In genomic region chr20:29689411-29690225, GRCh38 we compare ENCODE assay signal across 8 cellular contexts.
DNase-seq lines count a peak whose midpoint lies in the region.

No MANE protein-coding gene starts in this region.

- DNase-seq in activated CD4-positive, alpha-beta T cell treated with anti-CD3 and anti-CD28 coated beads for 48 hours: peak; percentile 63
- DNase-seq in activated CD4-positive, alpha-beta T cell treated with anti-CD3 and anti-CD28 coated beads, Interleukin-2, amount 50 U/mL, for 4 hours: no peak
- peak; percentile 89 for DNase-seq in NCI-H748 (lab: John Stamatoyannopoulos, UW; ENCODE audit: unreplicated experiment)
- peak; percentile 31 for DNase-seq in central memory CD4-positive, alpha-beta T cell
- DNase-seq in stimulated activated CD4-positive, alpha-beta T cell treated with anti-CD3 and anti-CD28 coated beads, TNF-alpha, amount 100 ng/mL, for 4 hours (ENCODE audit: low read depth in 3 of 3): peak in 2 of 3 experiments; percentile 8
- no peak for DNase-seq in HPDE6-E6E7 (ENCODE audit: extremely low spot score)
- no peak for DNase-seq in KG1 (lab: John Stamatoyannopoulos, UW)
- no peak for DNase-seq in GM19238 (ENCODE audit: insufficient read length, low spot score)

Comparison
In these comparisons a context has a peak if more than half of its experiments do, and no peak if none do; other contexts are left out.
1. DNase-seq: peak in activated CD4-positive, alpha-beta T cell treated with anti-CD3 and anti-CD28 coated beads for 48 hours (single experiment), NCI-H748 (single experiment), central memory CD4-positive, alpha-beta T cell (single experiment) and stimulated activated CD4-positive, alpha-beta T cell treated with anti-CD3 and anti-CD28 coated beads, TNF-alpha, amount 100 ng/mL, for 4 hours (2 of 3); none in activated CD4-positive, alpha-beta T cell treated with anti-CD3 and anti-CD28 coated beads, Interleukin-2, amount 50 U/mL, for 4 hours (0 of 2), HPDE6-E6E7 (single experiment), KG1 (single experiment) and GM19238 (single experiment).